ENCODE assay signal across 12 cellular contexts in genomic region chr15:64938192-64938591, GRCh38. TPM values are rescaled to one million over a fixed set of nuclear protein-coding genes. Genes with fewer than 3 reads are reported as not detected.
DNase-seq lines count a peak whose midpoint lies in the region; ATAC-seq and TF ChIP-seq lines count a peak whose summit lies in the region.
"Had no signal": no experiment of that assay in that cellular context is flagged by ENCODE, and none has a peak within 500 bp of the region (broad histone marks: within the 10 kb centered on the region; RNA-seq: fewer than 3 reads in every experiment).

No MANE protein-coding gene starts in this region.

- H3K27me3 Mint-ChIP-seq in activated naive CD4-positive, alpha-beta T cell treated with anti-CD3 and anti-CD28 coated beads for 36 hours (ENCODE audit: low read depth), result no peaks in the 10 kb centered on the region
- H3K27me3 Mint-ChIP-seq in CD4-positive, alpha-beta T cell, result no peaks in the 10 kb centered on the region

- H3K27me3 ChIP-seq in foreskin keratinocyte, result no peaks in the 10 kb centered on the region
- no peaks in the 10 kb centered on the region for H3K27me3 ChIP-seq in CD4-positive, alpha-beta T cell (ENCODE audit: control insufficient read depth, insufficient read depth, low read length)
- H3K27me3 ChIP-seq: upper lobe of left lung had no signal

- H3K4me1 Mint-ChIP-seq in activated naive CD4-positive, alpha-beta T cell treated with anti-CD3 and anti-CD28 coated beads for 36 hours (ENCODE audit: low read depth), result no peaks in the 10 kb centered on the region
- H3K4me1 Mint-ChIP-seq in CD4-positive, alpha-beta T cell (ENCODE audit: low read depth), result no peaks in the 10 kb centered on the region

- no peaks in the 10 kb centered on the region for H3K9me3 Mint-ChIP-seq in activated naive CD4-positive, alpha-beta T cell treated with anti-CD3 and anti-CD28 coated beads for 36 hours
- no peaks in the 10 kb centered on the region for H3K9me3 Mint-ChIP-seq in CD4-positive, alpha-beta T cell

- CTCF ChIA-PET in activated naive CD4-positive, alpha-beta T cell treated with anti-CD3 and anti-CD28 coated beads for 36 hours (lab: Charles Lee), result no interaction called here
- CTCF ChIA-PET in CD4-positive, alpha-beta T cell (lab: Charles Lee), result no interaction called here

- no peak overlapping the region for H3K27ac ChIP-seq in foreskin keratinocyte
- H3K27ac ChIP-seq in CD4-positive, alpha-beta T cell (ENCODE audit: low read depth, low read length), result no peak overlapping the region
- H3K27ac ChIP-seq: upper lobe of left lung had no signal

- DNase-seq in cardiac septum (ENCODE audit: low spot score) (peak; percentile 4), Right ventricle myocardium inferior (ENCODE audit: missing footprints) (no peak), SW480 (ENCODE audit: low spot score) (peak; percentile 66), foreskin keratinocyte (peak; percentile 13 to 56)
- DNase-seq in activated naive CD4-positive, alpha-beta T cell treated with anti-CD3 and anti-CD28 coated beads for 36 hours, result no peak
- no peak for DNase-seq in CD4-positive, alpha-beta T cell
- DNase-seq: activated naive CD4-positive, alpha-beta T cell; hypothalamus; mesenchymal stem cell; upper lobe of left lung had no signal

- ATAC-seq in Right ventricle myocardium inferior (no peak), foreskin keratinocyte (no peak), HG02884 (IDR thresholded peaks at IDR 0.05; ENCODE audit: unreplicated experiment) (no peak), GM19452 (IDR thresholded peaks at IDR 0.05; ENCODE audit: unreplicated experiment) (no peak)
- no peak for ATAC-seq in CD4-positive, alpha-beta T cell (ENCODE audit: poor library complexity)

- no peaks in the 10 kb centered on the region for H3K9me3 ChIP-seq in CD4-positive, alpha-beta T cell (ENCODE audit: control insufficient read depth, low read length)
- H3K9me3 ChIP-seq: upper lobe of left lung had no signal

- TF ChIP-seq CTCF in foreskin keratinocyte (conservative IDR thresholded peaks at IDR 0.05), result no peak
- no peak for TF ChIP-seq CTCF in CD4-positive, alpha-beta T cell (IDR thresholded peaks at IDR 0.05)

- intact Hi-C loops in cardiac septum (cut with DNase I), result no loop called here
- intact Hi-C loops in Right ventricle myocardium inferior (cut with DNase I), result no loop called here
- intact Hi-C loops in activated naive CD4-positive, alpha-beta T cell treated with anti-CD3 and anti-CD28 coated beads for 36 hours (cut with micrococcal nuclease), result no loop called here
- intact Hi-C loops in CD4-positive, alpha-beta T cell (cut with DNase I, micrococcal nuclease), result no loop called here

- H3K27ac Mint-ChIP-seq in activated naive CD4-positive, alpha-beta T cell treated with anti-CD3 and anti-CD28 coated beads for 36 hours, result no peak overlapping the region
- no peak overlapping the region for H3K27ac Mint-ChIP-seq in CD4-positive, alpha-beta T cell

- H3K4me1 ChIP-seq in foreskin keratinocyte, result no peaks in the 10 kb centered on the region
- H3K4me1 ChIP-seq: upper lobe of left lung had no signal

- no peak overlapping the region for H3K4me3 Mint-ChIP-seq in activated naive CD4-positive, alpha-beta T cell treated with anti-CD3 and anti-CD28 coated beads for 36 hours
- no peak overlapping the region for H3K4me3 Mint-ChIP-seq in CD4-positive, alpha-beta T cell

- H3K36me3 Mint-ChIP-seq in activated naive CD4-positive, alpha-beta T cell treated with anti-CD3 and anti-CD28 coated beads for 36 hours (ENCODE audit: low read depth), result no peaks in the 10 kb centered on the region
- no peaks in the 10 kb centered on the region for H3K36me3 Mint-ChIP-seq in CD4-positive, alpha-beta T cell (ENCODE audit: low read depth)

- POLR2A ChIA-PET in CD4-positive, alpha-beta T cell (lab: Charles Lee), result no interaction called here

RNA-seq across cellular contexts. Expression of gene ANKDD1A, which starts 26.5 kb away (rescaled TPM):
- total RNA-seq in cardiac septum, result 1.4 TPM
- 1.1 TPM for total RNA-seq in Right ventricle myocardium inferior
- total RNA-seq in foreskin keratinocyte, result 2.9 and 5.1 TPM in 2 replicates
- 2.0 and 3.1 TPM in 2 replicates for polyA plus RNA-seq in foreskin keratinocyte
- 1 to 10 TPM; 2.3 to 3.1 TPM for total RNA-seq in activated naive CD4-positive, alpha-beta T cell treated with anti-CD3 and anti-CD28 coated beads for 36 hours
- total RNA-seq in CD4-positive, alpha-beta T cell, result 1 to 10 TPM in 1 of 2 experiments, under 1 TPM in 1; 0.95 to 1.9 TPM

RNA-seq across cellular contexts. Expression of gene SPG21, which starts 51.5 kb away (rescaled TPM):
- total RNA-seq in cardiac septum (53.6 TPM), Right ventricle myocardium inferior (45.3 TPM), foreskin keratinocyte (71.2 and 71.5 TPM in 2 replicates)
- polyA plus RNA-seq in foreskin keratinocyte, result 68.1 and 74.6 TPM in 2 replicates
- 10 to 100 TPM; 67.7 to 68.0 TPM for total RNA-seq in activated naive CD4-positive, alpha-beta T cell treated with anti-CD3 and anti-CD28 coated beads for 36 hours
- 10 to 100 TPM; 29.4 to 32.7 TPM for total RNA-seq in CD4-positive, alpha-beta T cell

Comparison
In these comparisons a context has a peak if more than half of its experiments do, and no peak if none do; other contexts are left out.
1. DNase-seq: peak in cardiac septum (single experiment), SW480 (single experiment) and foreskin keratinocyte (2 of 2); none in Right ventricle myocardium inferior (single experiment), activated naive CD4-positive, alpha-beta T cell treated with anti-CD3 and anti-CD28 coated beads for 36 hours (single experiment) and CD4-positive, alpha-beta T cell (0 of 10).